Comparison of ENCODE assay signal across 26 cellular contexts in the genomic region with DNA sequence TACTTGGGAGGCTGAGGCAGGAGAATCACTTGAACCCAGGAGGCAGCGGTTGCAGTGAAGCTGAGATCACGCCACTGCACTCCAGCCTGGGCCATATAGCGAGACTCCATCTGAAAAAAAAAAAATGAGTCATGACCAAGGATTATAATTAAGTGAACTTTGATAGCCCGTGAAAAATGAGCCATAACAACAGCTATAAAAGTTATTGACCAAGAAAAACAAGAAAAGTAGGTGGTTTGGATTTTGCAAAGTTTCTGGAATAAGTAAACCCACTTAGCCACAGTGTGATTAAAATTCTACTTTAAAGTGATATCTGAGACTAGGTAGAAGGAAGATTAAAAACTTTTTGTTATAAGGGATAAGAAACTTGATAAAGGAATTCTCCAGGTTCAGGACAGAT.
"Had no signal": no experiment of that assay in that cellular context is flagged by ENCODE, and none has a peak within 500 bp of the region (broad histone marks: within the 10 kb centered on the region; RNA-seq: fewer than 3 reads in every experiment).

No MANE protein-coding gene starts in this region.

- FAIRE-seq: urothelium cell line had no signal

- H3K36me3 ChIP-seq: stomach, thoracic aorta, thyroid gland, tibial artery, tibial nerve, transverse colon, upper lobe of left lung, upper lobe of right lung, uterus, vagina had no signal

- H3K4me3 ChIP-seq: stomach, testis, thoracic aorta, thyroid gland, tibial artery, tibial nerve, transverse colon, upper lobe of left lung, upper lobe of right lung, uterus, vagina had no signal

- ATAC-seq: stimulated activated effector memory CD8-positive, alpha-beta T cell treated with anti-CD3 and anti-CD28 coated beads, Interleukin-12 subunit alpha, Interleukin-12 subunit beta, amount 100 ng/mL, for 72 hours; stimulated activated memory B cell treated with anti-CD40 and anti-IgM and Interleukin-4, amounts not matched to agents 10 μg/mL and 1 μg/mL and 100 μg/mL, for 72 hours; stimulated activated naive B cell treated with anti-CD40 and anti-IgM and Interleukin-4, amounts not matched to agents 10 μg/mL and 1 μg/mL and 100 μg/mL, for 72 hours; stimulated activated naive CD8-positive, alpha-beta T cell treated with anti-CD3 and anti-CD28 coated beads, Interleukin-15, amount 100 ng/mL, for 72 hours; stimulated activated naive CD8-positive, alpha-beta T cell treated with anti-CD3 and anti-CD28 coated beads, Interleukin-15, Interleukin-2, amounts not matched to agents 100 U/mL and 50 U/mL, for 24 hours; upper lobe of right lung had no signal

- H3K4me1 ChIP-seq: testis, thyroid gland, tibial artery, tibial nerve, transverse colon, upper lobe of left lung, upper lobe of right lung, uterus, vagina had no signal

- DNase-seq: stimulated activated CD4-positive, alpha-beta T cell treated with anti-CD3 and anti-CD28 coated beads, Interleukin-2, amount 100 ng/mL, for 24 hours; stimulated activated CD4-positive, alpha-beta T cell treated with anti-CD3 and anti-CD28 coated beads, Interleukin-2, amount 100 ng/mL, for 48 hours; stimulated activated CD4-positive, alpha-beta T cell treated with anti-CD3 and anti-CD28 coated beads, Interleukin-4, amount 100 ng/mL, for 1 hour; stimulated activated CD4-positive, alpha-beta T cell treated with anti-CD3 and anti-CD28 coated beads, Interleukin-4, amount 100 ng/mL, for 24 hours; stimulated activated CD8-positive, alpha-beta memory T cell treated with anti-CD3 and anti-CD28 coated beads, Interleukin-4, amount 100 ng/mL, for 48 hours; stimulated activated naive B cell treated with anti-CD40 and anti-IgM and Interleukin-4, amounts not matched to agents 10 μg/mL and 1 μg/mL and 100 μg/mL, for 72 hours; stimulated activated naive CD4-positive, alpha-beta T cell; stimulated activated naive CD4-positive, alpha-beta T cell treated with Interleukin-2 at 50 U/mL for 16 hours; stimulated activated naive CD8-positive, alpha-beta T cell treated with anti-CD3 and anti-CD28 coated beads, Interleukin-15, amount 100 ng/mL, for 72 hours; stimulated activated naive CD8-positive, alpha-beta T cell treated with anti-CD3 and anti-CD28 coated beads, Interleukin-15, Interleukin-2, amounts not matched to agents 100 U/mL and 50 U/mL, for 24 hours; stomach; substantia nigra; testis; thyroid gland; tibial artery; transverse colon; trophoblast cell; upper lobe of left lung; upper lobe of right lung; uterus had no signal

- H3K27ac ChIP-seq: stomach, testis, thoracic aorta, thyroid gland, tibial artery, tibial nerve, transverse colon, upper lobe of left lung, upper lobe of right lung, uterus, vagina had no signal

- H3K9me3 ChIP-seq: stomach, testis, thoracic aorta, thyroid gland, tibial artery, tibial nerve, transverse colon, upper lobe of left lung, upper lobe of right lung, uterus, vagina had no signal

- H3K27me3 ChIP-seq: stomach, testis, thyroid gland, tibial artery, tibial nerve, transverse colon, upper lobe of left lung, upper lobe of right lung, uterus, vagina had no signal
